ENCODE assay signal across 9 cellular contexts in the genomic region with DNA sequence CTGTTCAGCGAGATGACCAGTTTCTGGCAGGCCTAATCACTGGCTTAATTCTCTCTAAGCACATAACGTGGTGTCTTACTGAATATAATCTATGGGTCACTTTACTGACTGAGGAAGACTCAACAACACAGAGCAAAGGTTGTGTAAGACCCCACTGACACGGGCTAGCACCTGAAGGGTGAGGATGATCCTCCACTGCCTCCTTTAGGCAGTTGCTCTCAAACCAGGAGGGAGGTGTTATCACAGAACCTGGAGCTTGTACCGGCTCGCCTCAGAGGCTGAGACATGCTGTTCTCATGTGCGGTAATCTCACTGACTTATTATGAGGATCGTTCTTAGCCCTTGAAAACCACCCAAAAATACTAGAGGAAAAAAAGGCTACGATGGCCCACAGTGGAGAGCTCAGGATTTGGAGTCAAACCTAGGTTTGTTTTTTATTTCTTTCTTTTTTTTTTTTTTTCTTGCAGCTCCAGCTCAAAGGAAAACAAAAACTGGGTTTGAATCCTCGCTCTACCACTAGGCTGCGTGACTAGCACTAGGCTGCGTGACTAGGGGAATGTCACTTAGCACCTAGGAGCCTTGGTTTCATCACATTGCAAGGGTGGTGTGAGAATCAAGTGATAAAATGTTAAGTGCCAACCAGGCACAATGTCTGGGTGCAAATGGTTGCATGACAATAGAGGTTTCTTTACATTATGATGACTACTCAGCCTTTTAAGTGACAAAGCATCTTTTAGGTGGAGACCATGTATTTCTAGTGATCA. TPM values are rescaled to one million over a fixed set of nuclear protein-coding genes. Genes with fewer than 3 reads are reported as not detected.
DNase-seq lines count a peak whose midpoint lies in the region; ATAC-seq and TF ChIP-seq lines count a peak whose summit lies in the region.
"Had no signal": no experiment of that assay in that cellular context is flagged by ENCODE, and none has a peak within 500 bp of the region (broad histone marks: within the 10 kb centered on the region; RNA-seq: fewer than 3 reads in every experiment).

No MANE protein-coding gene starts in this region.

- peaks cover 54% of the 10 kb centered on the region for H3K4me1 Mint-ChIP-seq in activated CD4-positive, alpha-beta T cell treated with anti-CD3 and anti-CD28 coated beads for 36 hours
- peaks cover 44 to 79% (median 67%) of the 10 kb centered on the region in 3 donors for H3K4me1 Mint-ChIP-seq in T-cell

- POLR2A ChIA-PET in activated CD4-positive, alpha-beta T cell treated with anti-CD3 and anti-CD28 coated beads for 36 hours (lab: Charles Lee), result interaction anchor here (0.7 to 1.0 kb wide), 2 partner anchors 13 to 380 kb away, joined by 3 read pairs; no protein-coding TSS in a partner anchor
- POLR2A ChIA-PET in T-cell (lab: Charles Lee), result interaction anchor here (0.8 to 1.2 kb wide), 3 partner anchors 13 to 524 kb away, joined by 3 to 6 read pairs (median 3); a partner anchor contains a TSS

- H3K27ac Mint-ChIP-seq in activated CD4-positive, alpha-beta T cell treated with anti-CD3 and anti-CD28 coated beads for 36 hours, result peak overlapping the region; percentile 85
- H3K27ac Mint-ChIP-seq in T-cell, result peak overlapping the region; percentile 94 to 98

- H3K27me3 Mint-ChIP-seq in activated CD4-positive, alpha-beta T cell treated with anti-CD3 and anti-CD28 coated beads for 36 hours, result no peaks in the 10 kb centered on the region
- H3K27me3 Mint-ChIP-seq in T-cell, result no peaks in the 10 kb centered on the region

- intact Hi-C loops in activated CD4-positive, alpha-beta T cell treated with anti-CD3 and anti-CD28 coated beads for 36 hours (cut with DNase I, micrococcal nuclease), result loop anchor here (1.0 to 10.0 kb wide), 7 partner anchors 12 to 263 kb away; no protein-coding TSS in a partner anchor
- intact Hi-C loops in esophagus squamous epithelium (cut with DNase I), result loop anchor here (10.0 kb wide), 1 partner anchor 70 kb away; no protein-coding TSS in a partner anchor
- intact Hi-C loops in posterior cingulate gyrus (cut with DNase I), result no loop called here

- peak; percentile 52 for DNase-seq in activated CD4-positive, alpha-beta T cell treated with anti-CD3 and anti-CD28 coated beads for 36 hours
- no peak for DNase-seq in activated CD4-positive, alpha-beta T cell treated with anti-CD3 and anti-CD28 coated beads for 4 hours
- peak in 11 of 34 experiments; percentile 12 to 41 (median 31) for DNase-seq in T-cell
- DNase-seq in esophagus squamous epithelium (lab: John Stamatoyannopoulos, UW), result no peak
- no peak for DNase-seq in stimulated activated naive CD8-positive, alpha-beta T cell treated with anti-CD3 and anti-CD28 coated beads, Interleukin-15, Interleukin-2, amounts not matched to agents 100 U/mL and 50 U/mL, for 24 hours
- DNase-seq in posterior cingulate gyrus, result no peak

- peak overlapping the region; percentile 22 for H3K4me3 Mint-ChIP-seq in activated CD4-positive, alpha-beta T cell treated with anti-CD3 and anti-CD28 coated beads for 36 hours
- peak overlapping the region; percentile 59 to 81 (median 72) for H3K4me3 Mint-ChIP-seq in T-cell

- peak; percentile 62 for ATAC-seq in activated CD4-positive, alpha-beta T cell treated with anti-CD3 and anti-CD28 coated beads for 36 hours
- ATAC-seq in T-cell (replicated peaks in 1 of 4), result peak in 1 of 4 experiments; percentile 32
- peak; percentile 48 for ATAC-seq in stimulated activated naive CD8-positive, alpha-beta T cell treated with anti-CD3 and anti-CD28 coated beads, Interleukin-15, Interleukin-2, amounts not matched to agents 100 U/mL and 50 U/mL, for 24 hours
- ATAC-seq in GM21526 (IDR thresholded peaks at IDR 0.05; ENCODE audit: low FRiP score, unreplicated experiment), result no peak
- ATAC-seq in GM18861 (IDR thresholded peaks at IDR 0.05; ENCODE audit: unreplicated experiment), result no peak
- ATAC-seq: A549 had no signal

- H3K27me3 ChIP-seq in esophagus squamous epithelium, result no peaks in the 10 kb centered on the region

- TF ChIP-seq POLR2A in esophagus squamous epithelium (IDR thresholded peaks at IDR 0.05), result no peak

- H3K4me1 ChIP-seq in esophagus squamous epithelium, result peaks cover 34 to 89% (median 54%) of the 10 kb centered on the region in 3 donors

- peaks cover 0 to 5% (median 0%) of the 10 kb centered on the region in 3 donors for H3K36me3 ChIP-seq in esophagus squamous epithelium

- CTCF ChIA-PET in activated CD4-positive, alpha-beta T cell treated with anti-CD3 and anti-CD28 coated beads for 36 hours (lab: Charles Lee), result interaction anchor here (0.6 to 1.5 kb wide), 8 partner anchors 9 to 410 kb away, joined by 3 to 4 read pairs (median 3); a partner anchor contains a TSS
- CTCF ChIA-PET in T-cell (lab: Charles Lee), result interaction anchor here (0.6 to 2.0 kb wide), 6 partner anchors 8 to 75 kb away, joined by 3 to 14 read pairs (median 4); a partner anchor contains a TSS

- no peak overlapping the region for H3K4me3 ChIP-seq in esophagus squamous epithelium
- H3K4me3 ChIP-seq: A549 had no signal

- peaks cover 2% of the 10 kb centered on the region for H3K36me3 Mint-ChIP-seq in activated CD4-positive, alpha-beta T cell treated with anti-CD3 and anti-CD28 coated beads for 36 hours (ENCODE audit: low read depth)
- H3K36me3 Mint-ChIP-seq in T-cell, result peaks cover 8% of the 10 kb centered on the region

- H3K9me3 Mint-ChIP-seq in activated CD4-positive, alpha-beta T cell treated with anti-CD3 and anti-CD28 coated beads for 36 hours (ENCODE audit: low read depth), result no peaks in the 10 kb centered on the region
- H3K9me3 Mint-ChIP-seq in T-cell, result no peaks in the 10 kb centered on the region

- H3K27ac ChIP-seq in esophagus squamous epithelium, result peak overlapping the region; percentile 88 to 92 (median 90)
- H3K27ac ChIP-seq: A549 had no signal

- no peaks in the 10 kb centered on the region for H3K9me3 ChIP-seq in esophagus squamous epithelium
- H3K9me3 ChIP-seq: A549 had no signal

- 48 to 53% methylated on average over 11 of the region's 11 CpGs for WGBS in esophagus squamous epithelium, 2 donors

- TF ChIP-seq CTCF in esophagus squamous epithelium (IDR thresholded peaks at IDR 0.05), result peak in 4 of 6 experiments; percentile 11 to 37 (median 36)

RNA-seq across cellular contexts. Expression of a gene that starts 28.1 kb away (rescaled TPM):
- total RNA-seq in activated CD4-positive, alpha-beta T cell treated with anti-CD3 and anti-CD28 coated beads for 36 hours, result 1 to 10 TPM; 1.1 to 1.6 TPM
- total RNA-seq in T-cell, result 10 to 100 TPM; 10.4 to 19.7 (median 16.2) TPM
- total RNA-seq in esophagus squamous epithelium, result 10 to 100 TPM in 3 of 4 donors, 1 to 10 TPM in 1; 8.1 to 24.7 (median 14.9) TPM

Comparison
In these comparisons a context has a peak if more than half of its experiments do, and no peak if none do; other contexts are left out.
1. ATAC-seq: peak in activated CD4-positive, alpha-beta T cell treated with anti-CD3 and anti-CD28 coated beads for 36 hours (single experiment) and stimulated activated naive CD8-positive, alpha-beta T cell treated with anti-CD3 and anti-CD28 coated beads, Interleukin-15, Interleukin-2, amounts not matched to agents 100 U/mL and 50 U/mL, for 24 hours (single experiment); none in GM21526 (single experiment) and GM18861 (single experiment).